ENCODE assay signal across 19 cellular contexts in the genomic region with DNA sequence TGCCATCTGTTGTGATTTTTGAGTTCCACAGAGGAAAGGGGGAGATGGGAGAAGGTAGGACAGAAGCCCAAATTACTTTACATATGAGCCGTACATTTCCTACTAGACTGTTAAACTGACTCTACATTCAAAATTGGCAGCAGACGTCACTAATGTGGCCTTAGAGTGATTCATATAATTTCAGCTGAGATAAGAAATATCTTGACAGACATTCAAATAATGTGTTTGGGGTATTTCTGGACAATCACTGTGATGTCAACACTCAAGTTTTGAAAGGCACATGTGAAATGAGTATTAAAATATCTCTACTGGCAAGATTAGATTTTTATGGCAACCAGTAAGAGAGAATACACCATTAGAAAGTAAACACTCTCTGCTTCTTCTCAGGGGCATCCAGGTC.
DNase-seq lines count a peak whose midpoint lies in the region; ATAC-seq and TF ChIP-seq lines count a peak whose summit lies in the region.
"Had no signal": no experiment of that assay in that cellular context is flagged by ENCODE, and none has a peak within 500 bp of the region (broad histone marks: within the 10 kb centered on the region; RNA-seq: fewer than 3 reads in every experiment).

No MANE protein-coding gene starts in this region.

- H3K4me1 Mint-ChIP-seq in CD8-positive, alpha-beta memory T cell: no peaks in the 10 kb centered on the region

- DNase-seq in SK-N-SH (no peak), fibroblast of pulmonary artery (ENCODE audit: low read depth) (peak; percentile 77), left ventricle myocardium inferior (no peak), retina (no peak), activated gamma-delta T cell (lab: John Stamatoyannopoulos, UW) (no peak), GM20000 (ENCODE audit: low spot score) (no peak)
- no peak for DNase-seq in CD8-positive, alpha-beta memory T cell
- DNase-seq: NCI-H1092 treated with DMSO at 0.1 percent for 48 hours, NCI-H146, NCI-H2029 treated with DMSO at 0.1 percent for 48 hours, NCI-H2171, NCI-H524 treated with DMSO at 0.1 percent for 48 hours, NCI-H82, Peyer's patch had no signal

- no peak overlapping the region for H3K9ac ChIP-seq in SK-N-SH
- H3K9ac ChIP-seq: KMS-11 had no signal

- peaks cover 2 to 54% of the 10 kb centered on the region in 2 donors for H3K27me3 Mint-ChIP-seq in CD8-positive, alpha-beta memory T cell

- no peaks in the 10 kb centered on the region for H3K27me3 ChIP-seq in SK-N-SH (ENCODE audit: insufficient read depth)
- no peaks in the 10 kb centered on the region for H3K27me3 ChIP-seq in left ventricle myocardium inferior (ENCODE audit: low read depth)
- no peaks in the 10 kb centered on the region for H3K27me3 ChIP-seq in CD8-positive, alpha-beta memory T cell (ENCODE audit: insufficient read depth, low read length, poor library complexity, severe bottlenecking)
- H3K27me3 ChIP-seq: Peyer's patch, SJSA1 had no signal

- POLR2A ChIA-PET in SK-N-SH (lab: Yijun Ruan, JAX): no interaction called here
- POLR2A ChIA-PET in CD8-positive, alpha-beta memory T cell (lab: Charles Lee): no interaction called here

- H3K4me3 Mint-ChIP-seq in CD8-positive, alpha-beta memory T cell: no peak overlapping the region

- no peak for ATAC-seq in SK-N-SH treated with all-trans-retinoic acid at 6 μM for 48 hours

- H3K79me2 ChIP-seq in SK-N-SH (ENCODE audit: insufficient read depth): no peaks in the 10 kb centered on the region

- no peaks in the 10 kb centered on the region for H3K9me2 ChIP-seq in SK-N-SH

- no peak overlapping the region for H2AFZ ChIP-seq in SK-N-SH (ENCODE audit: low read depth)

- intact Hi-C loops in left ventricle myocardium inferior (cut with micrococcal nuclease): no loop called here

- H3K9me3 ChIP-seq in SK-N-SH: no peaks in the 10 kb centered on the region
- H3K9me3 ChIP-seq in left ventricle myocardium inferior (replicated peaks): peaks cover 10% of the 10 kb centered on the region
- no peaks in the 10 kb centered on the region for H3K9me3 ChIP-seq in CD8-positive, alpha-beta memory T cell (ENCODE audit: low read length)
- H3K9me3 ChIP-seq: Peyer's patch, SJSA1 had no signal

- H3K27ac Mint-ChIP-seq in CD8-positive, alpha-beta memory T cell: no peak overlapping the region

- H3K36me3 ChIP-seq in SK-N-SH (replicated peaks in 1 of 2; ENCODE audit: control insufficient read depth in 1 of 2, insufficient read depth in 2 of 2, low read length in 1 of 2) (peaks cover 0 to 5% of the 10 kb centered on the region in 2 experiments), left ventricle myocardium inferior (peaks cover 17% of the 10 kb centered on the region)
- no peaks in the 10 kb centered on the region for H3K36me3 ChIP-seq in CD8-positive, alpha-beta memory T cell (ENCODE audit: insufficient read depth, low read length)
- H3K36me3 ChIP-seq: Peyer's patch, SJSA1 had no signal

- H3K27ac ChIP-seq in SK-N-SH (ENCODE audit: low read depth in 2 of 2, low read length in 1 of 2) (peak overlapping the region in 1 of 2 experiments; percentile 72; a peak in 2 of 4 replicates), left ventricle myocardium inferior (replicated peaks) (peak overlapping the region; percentile 56)
- no peak overlapping the region for H3K27ac ChIP-seq in CD8-positive, alpha-beta memory T cell (ENCODE audit: low read depth, low read length)
- H3K27ac ChIP-seq: 22Rv1, C4-2B, KMS-11, Peyer's patch, SJSA1 had no signal

- no peak overlapping the region for H3K4me2 ChIP-seq in SK-N-SH
- H3K4me2 ChIP-seq: KMS-11 had no signal

- peaks cover 0 to 5% (median 0%) of the 10 kb centered on the region in 5 donors for H3K9me3 Mint-ChIP-seq in CD8-positive, alpha-beta memory T cell

- no peak for TF ChIP-seq EP300 in SK-N-SH (IDR thresholded peaks at IDR 0.05; ENCODE audit: borderline replicate concordance in 1 of 2, low read depth in 1 of 2, low read length in 1 of 2)

- H4K20me1 ChIP-seq in SK-N-SH (ENCODE audit: insufficient read depth): no peaks in the 10 kb centered on the region

- H3K4me1 ChIP-seq in SK-N-SH (ENCODE audit: control insufficient read depth in 1 of 2, insufficient read depth in 2 of 2, low read depth in 1 of 2, low read length in 1 of 2) (peaks cover 0 to 10% of the 10 kb centered on the region in 2 experiments; a peak in 2 of 4 replicates), left ventricle myocardium inferior (peaks cover 64% of the 10 kb centered on the region)
- H3K4me1 ChIP-seq in CD8-positive, alpha-beta memory T cell (ENCODE audit: insufficient read depth, low read length): no peaks in the 10 kb centered on the region
- H3K4me1 ChIP-seq: Peyer's patch, SJSA1 had no signal

- H3K4me3 ChIP-seq in SK-N-SH (ENCODE audit: low read depth in 2 of 2, low read length in 1 of 2): no peak overlapping the region
- no peak overlapping the region for H3K4me3 ChIP-seq in fibroblast of pulmonary artery (replicated peaks; ENCODE audit: low read depth, low read length)
- no peak overlapping the region for H3K4me3 ChIP-seq in left ventricle myocardium inferior
- H3K4me3 ChIP-seq in CD8-positive, alpha-beta memory T cell (ENCODE audit: low read length): no peak overlapping the region
- H3K4me3 ChIP-seq: Peyer's patch, SJSA1 had no signal

- no peak for TF ChIP-seq RAD21 in SK-N-SH (IDR thresholded peaks at IDR 0.05; ENCODE audit: low read length)

- no peaks in the 10 kb centered on the region for H3F3A ChIP-seq in SK-N-SH (replicated peaks; ENCODE audit: insufficient read depth)

- TF ChIP-seq CTCF in SK-N-SH (IDR thresholded peaks at IDR 0.05) (no peak), fibroblast of pulmonary artery (IDR thresholded peaks at IDR 0.05; ENCODE audit: low read length, missing control alignments) (no peak), left ventricle myocardium inferior (IDR thresholded peaks at IDR 0.05; ENCODE audit: borderline replicate concordance) (no peak), GM20000 (IDR thresholded peaks at IDR 0.05; ENCODE audit: extremely low read depth, missing control alignments) (no peak)

- WGBS in SK-N-SH (ENCODE audit: low lambda C conversion rate): 79% methylated on average over 2 of the region's 2 CpGs

- CTCF ChIA-PET in SK-N-SH (lab: Yijun Ruan, JAX): interaction anchor here (1.3 kb wide), 1 partner anchor 12 kb away, joined by 4 read pairs; no protein-coding TSS in a partner anchor
- CTCF ChIA-PET in CD8-positive, alpha-beta memory T cell (lab: Charles Lee): no interaction called here

- H3K36me3 Mint-ChIP-seq in CD8-positive, alpha-beta memory T cell: no peaks in the 10 kb centered on the region

TF ChIP-seq in SK-N-SH treated with all-trans-retinoic acid at 6 μM for 48 hours, 23 proteins besides CTCF, POLR2A, EP300 and RAD21:
- TF ChIP-seq TOX (CRISPR knock-in tag; IDR thresholded peaks at IDR 0.05; ENCODE audit: borderline replicate concordance) (no peak), ZNF565 (CRISPR knock-in tag; conservative IDR thresholded peaks at IDR 0.05; ENCODE audit: low read depth) (no peak), ZNF8 (CRISPR knock-in tag; IDR thresholded peaks at IDR 0.05) (no peak), ISL1 (CRISPR knock-in tag; IDR thresholded peaks at IDR 0.05) (peak; percentile 51; the same call in 1 of the 2 replicates), ZFP3 (CRISPR knock-in tag; IDR thresholded peaks at IDR 0.05) (no peak)
TF ChIP-seq in SK-N-SH treated with all-trans-retinoic acid at 6 μM for 48 hours: peak in this region for 1.

TF ChIP-seq in SK-N-SH, 30 proteins besides CTCF, POLR2A, EP300 and RAD21 (continues in another document):
- TF ChIP-seq FOSL2 (IDR thresholded peaks at IDR 0.05; ENCODE audit: borderline replicate concordance, low read depth) (no peak), GABPA (IDR thresholded peaks at IDR 0.05; ENCODE audit: low read depth) (no peak), CHD2 (IDR thresholded peaks at IDR 0.05; ENCODE audit: low read length, partially characterized antibody) (no peak), RXRA (IDR thresholded peaks at IDR 0.05; ENCODE audit: borderline replicate concordance, low read depth) (no peak), JUND (IDR thresholded peaks at IDR 0.05) (no peak)
- TF ChIP-seq, protein P1, sequence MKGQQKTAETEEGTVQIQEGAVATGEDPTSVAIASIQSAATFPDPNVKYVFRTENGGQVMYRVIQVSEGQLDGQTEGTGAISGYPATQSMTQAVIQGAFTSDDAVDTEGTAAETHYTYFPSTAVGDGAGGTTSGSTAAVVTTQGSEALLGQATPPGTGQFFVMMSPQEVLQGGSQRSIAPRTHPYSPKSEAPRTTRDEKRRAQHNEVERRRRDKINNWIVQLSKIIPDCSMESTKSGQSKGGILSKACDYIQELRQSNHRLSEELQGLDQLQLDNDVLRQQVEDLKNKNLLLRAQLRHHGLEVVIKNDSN (IDR thresholded peaks at IDR 0.05; ENCODE audit: borderline replicate concordance, low read depth): no peak
- TF ChIP-seq, protein P2, sequence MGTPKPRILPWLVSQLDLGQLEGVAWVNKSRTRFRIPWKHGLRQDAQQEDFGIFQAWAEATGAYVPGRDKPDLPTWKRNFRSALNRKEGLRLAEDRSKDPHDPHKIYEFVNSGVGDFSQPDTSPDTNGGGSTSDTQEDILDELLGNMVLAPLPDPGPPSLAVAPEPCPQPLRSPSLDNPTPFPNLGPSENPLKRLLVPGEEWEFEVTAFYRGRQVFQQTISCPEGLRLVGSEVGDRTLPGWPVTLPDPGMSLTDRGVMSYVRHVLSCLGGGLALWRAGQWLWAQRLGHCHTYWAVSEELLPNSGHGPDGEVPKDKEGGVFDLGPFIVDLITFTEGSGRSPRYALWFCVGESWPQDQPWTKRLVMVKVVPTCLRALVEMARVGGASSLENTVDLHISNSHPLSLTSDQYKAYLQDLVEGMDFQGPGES (IDR thresholded peaks at IDR 0.05; ENCODE audit: low read depth, low read length): no peak
- TF ChIP-seq, protein P3, sequence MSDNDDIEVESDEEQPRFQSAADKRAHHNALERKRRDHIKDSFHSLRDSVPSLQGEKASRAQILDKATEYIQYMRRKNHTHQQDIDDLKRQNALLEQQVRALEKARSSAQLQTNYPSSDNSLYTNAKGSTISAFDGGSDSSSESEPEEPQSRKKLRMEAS (IDR thresholded peaks at IDR 0.05; ENCODE audit: low read depth): no peak
